Comparison of ENCODE assay signal across 1 cellular context in the genomic region with DNA sequence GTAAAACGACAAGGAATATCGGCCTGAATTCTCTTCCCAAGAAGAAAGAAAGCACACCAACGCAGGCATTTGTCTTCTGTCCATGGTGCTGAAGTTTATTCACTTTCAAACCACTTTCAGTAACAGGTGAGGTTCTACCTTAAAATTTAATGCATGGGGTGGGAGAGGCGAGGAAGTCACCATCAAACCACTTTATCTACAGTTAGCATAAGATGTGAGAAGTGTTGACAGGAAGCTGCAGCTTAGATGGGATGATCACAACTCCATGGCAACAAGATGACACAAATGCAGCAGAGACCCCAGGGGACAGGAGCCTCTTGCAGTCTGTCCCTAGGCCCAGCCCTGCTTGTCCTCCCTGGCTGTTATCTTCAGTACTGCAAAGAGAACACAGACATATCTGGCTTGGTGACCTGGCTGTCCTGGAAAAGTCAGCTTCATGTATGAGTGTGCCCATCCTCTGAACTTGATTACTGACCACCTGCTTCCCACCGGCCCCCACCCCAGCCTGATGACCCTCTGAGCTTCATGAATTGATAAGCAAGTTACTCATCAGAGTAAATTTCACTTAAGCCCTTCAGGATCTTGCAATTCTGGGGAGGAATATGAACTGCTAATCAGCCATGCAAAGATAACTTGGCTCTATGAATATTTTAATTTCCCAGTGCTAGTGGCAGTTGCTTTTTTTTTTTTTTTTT.
TF ChIP-seq lines count a peak whose summit lies in the region.

No MANE protein-coding gene starts in this region.

TF ChIP-seq in endothelial cell of umbilical vein, 7 proteins besides CTCF, POLR2A, EP300 and RAD21:
- TF ChIP-seq, protein P1, sequence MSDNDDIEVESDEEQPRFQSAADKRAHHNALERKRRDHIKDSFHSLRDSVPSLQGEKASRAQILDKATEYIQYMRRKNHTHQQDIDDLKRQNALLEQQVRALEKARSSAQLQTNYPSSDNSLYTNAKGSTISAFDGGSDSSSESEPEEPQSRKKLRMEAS (IDR thresholded peaks at IDR 0.05; ENCODE audit: insufficient read depth, insufficient read length): no peak
- no peak for TF ChIP-seq GATA2 (IDR thresholded peaks at IDR 0.05; ENCODE audit: insufficient read depth, insufficient read length, low read depth, low read length)
- no peak for TF ChIP-seq FOS (IDR thresholded peaks at IDR 0.05; ENCODE audit: borderline replicate concordance, insufficient read depth, low read length)
- no peak for TF ChIP-seq EZH2 (IDR thresholded peaks at IDR 0.05; ENCODE audit: borderline replicate concordance, low read depth, low read length, severe bottlenecking)
- no peak for TF ChIP-seq MYC (IDR thresholded peaks at IDR 0.05; ENCODE audit: low read depth, low read length)
- no peak for TF ChIP-seq POLR2AphosphoS5 (IDR thresholded peaks at IDR 0.05; ENCODE audit: insufficient read depth, low read depth, low read length)
- no peak for TF ChIP-seq JUN (IDR thresholded peaks at IDR 0.05; ENCODE audit: borderline replicate concordance, insufficient read depth, insufficient read length, low read depth)
